In genomic region chr6:11432713-11433450, GRCh38 we compare ENCODE assay signal across 11 cellular contexts.
A peak's percentile ranks its signal among the peaks of the same experiment; 100 is the strongest.
DNase-seq lines count a peak whose midpoint lies in the region; ATAC-seq and TF ChIP-seq lines count a peak whose summit lies in the region.
"Had no signal": no experiment of that assay in that cellular context is flagged by ENCODE, and none has a peak within 500 bp of the region (broad histone marks: within the 10 kb centered on the region; RNA-seq: fewer than 3 reads in every experiment).

No MANE protein-coding gene starts in this region.

- H3K4me1 Mint-ChIP-seq in stimulated activated naive B cell treated with anti-CD40 and anti-IgM and Interleukin-4, amounts not matched to agents 10 μg/mL and 1 μg/mL and 100 μg/mL, for 72 hours = peaks cover 36 to 73% of the 10 kb centered on the region in 2 donors

- H3K27ac Mint-ChIP-seq in stimulated activated naive B cell treated with anti-CD40 and anti-IgM and Interleukin-4, amounts not matched to agents 10 μg/mL and 1 μg/mL and 100 μg/mL, for 72 hours = peak overlapping the region; percentile 77

- H3K4me3 Mint-ChIP-seq in stimulated activated naive B cell treated with anti-CD40 and anti-IgM and Interleukin-4, amounts not matched to agents 10 μg/mL and 1 μg/mL and 100 μg/mL, for 72 hours = peak overlapping the region; percentile 55 to 56

- H3K27ac ChIP-seq in SJSA1 = peak overlapping the region; percentile 77
- H3K27ac ChIP-seq in foreskin keratinocyte = peak overlapping the region; percentile 26
- H3K27ac ChIP-seq: SJCRH30 had no signal

- no peaks in the 10 kb centered on the region for H3K27me3 ChIP-seq in SJSA1 (replicated peaks)
- no peaks in the 10 kb centered on the region for H3K27me3 ChIP-seq in foreskin keratinocyte
- H3K27me3 ChIP-seq: SJCRH30 had no signal

- peak; percentile 73 for DNase-seq in GM04503 (ENCODE audit: low read depth)
- DNase-seq in SJSA1 (ENCODE audit: low read depth in 1 of 2, low spot score in 2 of 2) = peak in 1 of 2 experiments; percentile 91
- DNase-seq in foreskin keratinocyte = peak in 1 of 2 donors; percentile 74
- DNase-seq in stimulated activated naive B cell treated with anti-CD40 and anti-IgM and Interleukin-4, amounts not matched to agents 10 μg/mL and 1 μg/mL and 100 μg/mL, for 72 hours = no peak
- DNase-seq in NCI-H2107 (lab: John Stamatoyannopoulos, UW) = no peak
- no peak for DNase-seq in OCI-M1 (lab: John Stamatoyannopoulos, UW)
- no peak for DNase-seq in HK-2 (ENCODE audit: unreplicated experiment)
- no peak for DNase-seq in amygdala (lab: John Stamatoyannopoulos, UW)
- DNase-seq: activated effector memory CD4-positive, alpha-beta T cell treated with Interleukin-2 at 50 U/mL for 16 hours; SJCRH30; stimulated activated CD4-positive, alpha-beta T cell treated with anti-CD3 and anti-CD28 coated beads, Interleukin-2, amount 100 ng/mL, for 24 hours had no signal

- H3K9me3 Mint-ChIP-seq in stimulated activated naive B cell treated with anti-CD40 and anti-IgM and Interleukin-4, amounts not matched to agents 10 μg/mL and 1 μg/mL and 100 μg/mL, for 72 hours = peaks cover 0 to 7% of the 10 kb centered on the region in 2 donors

- H3K36me3 ChIP-seq in SJSA1 = no peaks in the 10 kb centered on the region
- H3K36me3 ChIP-seq: SJCRH30 had no signal

- no peaks in the 10 kb centered on the region for H3K36me3 Mint-ChIP-seq in stimulated activated naive B cell treated with anti-CD40 and anti-IgM and Interleukin-4, amounts not matched to agents 10 μg/mL and 1 μg/mL and 100 μg/mL, for 72 hours

- no peak for TF ChIP-seq CTCF in foreskin keratinocyte (conservative IDR thresholded peaks at IDR 0.05)

- no peaks in the 10 kb centered on the region for H3K27me3 Mint-ChIP-seq in stimulated activated naive B cell treated with anti-CD40 and anti-IgM and Interleukin-4, amounts not matched to agents 10 μg/mL and 1 μg/mL and 100 μg/mL, for 72 hours

- ATAC-seq in foreskin keratinocyte = peak; percentile 84
- ATAC-seq in stimulated activated naive B cell treated with anti-CD40 and anti-IgM and Interleukin-4, amounts not matched to agents 10 μg/mL and 1 μg/mL and 100 μg/mL, for 72 hours (replicated peaks) = peak; percentile 76 to 79

- H3K4me1 ChIP-seq in SJSA1 (replicated peaks) (peaks cover 62% of the 10 kb centered on the region), foreskin keratinocyte (peaks cover 21% of the 10 kb centered on the region)
- H3K4me1 ChIP-seq: SJCRH30 had no signal

- no peaks in the 10 kb centered on the region for H3K9me3 ChIP-seq in SJSA1 (replicated peaks)
- H3K9me3 ChIP-seq: SJCRH30 had no signal

- H3K4me3 ChIP-seq in SJSA1 = no peak overlapping the region
- H3K4me3 ChIP-seq: SJCRH30 had no signal
